22 cellular contexts compared by ENCODE assay signal in genomic region chr18:32293107-32293506, GRCh38.
"Had no signal": no experiment of that assay in that cellular context is flagged by ENCODE, and none has a peak within 500 bp of the region (broad histone marks: within the 10 kb centered on the region; RNA-seq: fewer than 3 reads in every experiment).

No MANE protein-coding gene starts in this region.

- H3K27me3 ChIP-seq: colonic mucosa, esophagus squamous epithelium, gastroesophageal sphincter, heart left ventricle, hepatocyte, left lung had no signal

- H3K27ac ChIP-seq: colonic mucosa, epithelial cell of prostate, esophagus squamous epithelium, gastroesophageal sphincter, heart left ventricle, hepatocyte, left lung, lower lobe of right lung had no signal

- H3K4me1 ChIP-seq: left lung, lower lobe of right lung had no signal

- H3K9me3 ChIP-seq: colonic mucosa, esophagus squamous epithelium, gastroesophageal sphincter, left lung, lower lobe of right lung, mucosa of descending colon had no signal

- DNase-seq: colonic mucosa; cortex of kidney; effector CD8-positive, alpha-beta T cell; effector memory CD8-positive, alpha-beta T cell; endodermal cell; erythroblast; esophagus squamous epithelium; foreskin fibroblast; foreskin melanocyte; heart left ventricle; hypothalamus; immature natural killer cell; left cardiac atrium; left lung; left ventricle myocardium superior; lower lobe of right lung; mesenchymal stem cell; mucosa of descending colon had no signal

- H3K4me3 ChIP-seq: colonic mucosa, esophagus squamous epithelium, gastroesophageal sphincter, heart left ventricle, hepatocyte, left lung, lower lobe of right lung, mucosa of descending colon had no signal

- ATAC-seq: effector memory CD8-positive, alpha-beta T cell; esophagus mucosa; gastroesophageal sphincter; heart left ventricle; left cardiac atrium; left lung; left ventricle myocardium superior; lower lobe of right lung; mucosa of descending colon had no signal

- H3K36me3 ChIP-seq: colonic mucosa, esophagus squamous epithelium, gastroesophageal sphincter, heart left ventricle, left lung, lower lobe of right lung had no signal
